6 cellular contexts compared by ENCODE assay signal in genomic region chr5:37657046-37657445, GRCh38.
"Had no signal": no experiment of that assay in that cellular context is flagged by ENCODE, and none has a peak within 500 bp of the region (broad histone marks: within the 10 kb centered on the region; RNA-seq: fewer than 3 reads in every experiment).

No MANE protein-coding gene starts in this region.

- H3K4me2 ChIP-seq: KMS-11 had no signal

- FAIRE-seq: HTR-8/SVneo had no signal

- DNase-seq: IMR-90, KBM-7, KG1 had no signal

- H3K27ac ChIP-seq: HL-60, KMS-11 had no signal

- H3K9ac ChIP-seq: KMS-11 had no signal
